In the genomic region with DNA sequence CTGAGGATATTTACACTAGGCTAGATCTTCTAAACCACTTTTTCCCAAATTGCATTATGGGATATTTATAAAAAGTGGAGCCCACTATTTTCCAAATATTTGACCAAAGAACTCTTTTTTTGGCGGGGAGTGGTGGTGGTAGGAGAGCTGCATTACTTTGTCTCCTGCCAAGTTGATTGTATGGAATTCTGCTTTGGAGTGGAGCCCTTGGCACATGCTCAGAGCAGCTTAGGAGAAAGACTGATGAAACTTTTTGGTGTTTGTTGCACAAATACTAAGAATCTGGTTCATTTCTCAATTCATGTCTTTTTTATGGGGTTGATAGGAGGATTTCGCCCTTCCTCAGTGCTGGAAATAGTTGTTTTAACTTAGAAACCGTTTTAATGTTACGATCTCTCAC, we compare ENCODE assay signal across 23 cellular contexts.
"Had no signal": no experiment of that assay in that cellular context is flagged by ENCODE, and none has a peak within 500 bp of the region (broad histone marks: within the 10 kb centered on the region; RNA-seq: fewer than 3 reads in every experiment).

No MANE protein-coding gene starts in this region.

- H3K27ac ChIP-seq: neural progenitor cell, prostate gland, right atrium auricular region, testis, tibial artery had no signal

- H3K4me3 ChIP-seq: coronary artery, mucosa of descending colon, neural progenitor cell, prostate gland, right atrium auricular region, smooth muscle cell, testis, tibial artery had no signal

- H2AFZ ChIP-seq: neural progenitor cell had no signal

- H3K27me3 ChIP-seq: neural progenitor cell, right atrium auricular region, testis, tibial artery had no signal

- H3K4me1 ChIP-seq: neural progenitor cell, prostate gland, right atrium auricular region, testis had no signal

- H3K9ac ChIP-seq: neural progenitor cell had no signal

- DNase-seq: dermis blood vessel endothelial cell; effector memory CD8-positive, alpha-beta T cell; foreskin melanocyte; glutamatergic neuron; mesenchymal stem cell; mucosa of descending colon; naive B cell; stimulated activated CD4-positive, alpha-beta T cell treated with anti-CD3 and anti-CD28 coated beads, Interleukin-2, amount 100 ng/mL, for 24 hours; stimulated activated CD4-positive, alpha-beta T cell treated with anti-CD3 and anti-CD28 coated beads, Interleukin-4, amount 100 ng/mL, for 24 hours; stimulated activated naive CD8-positive, alpha-beta T cell treated with anti-CD3 and anti-CD28 coated beads, Interleukin-15, Interleukin-2, amounts not matched to agents 100 U/mL and 50 U/mL, for 24 hours; substantia nigra; testis; tibial artery had no signal

- H3K4me2 ChIP-seq: neural progenitor cell, smooth muscle cell had no signal

- FAIRE-seq: keratinocyte had no signal

- H3K9me3 ChIP-seq: mucosa of descending colon, prostate gland, right atrium auricular region, testis, tibial artery had no signal

- H3K36me3 ChIP-seq: neural progenitor cell, prostate gland, right atrium auricular region, tibial artery had no signal

- ATAC-seq: effector memory CD8-positive, alpha-beta T cell; left lobe of liver; mucosa of descending colon; natural killer cell treated with Interleukin-12 subunit alpha and Interleukin-12 subunit beta and Interleukin-15 and Interleukin-18, amount 100 ng/mL, for 72 hours; sciatic nerve; stimulated activated effector memory CD8-positive, alpha-beta T cell treated with anti-CD3 and anti-CD28 coated beads, Interleukin-12 subunit alpha, Interleukin-12 subunit beta, amount 100 ng/mL, for 72 hours; stimulated activated naive CD8-positive, alpha-beta T cell treated with anti-CD3 and anti-CD28 coated beads, Interleukin-15, Interleukin-2, amounts not matched to agents 100 U/mL and 50 U/mL, for 24 hours had no signal
